1 cellular context compared by ENCODE assay signal in the genomic region with DNA sequence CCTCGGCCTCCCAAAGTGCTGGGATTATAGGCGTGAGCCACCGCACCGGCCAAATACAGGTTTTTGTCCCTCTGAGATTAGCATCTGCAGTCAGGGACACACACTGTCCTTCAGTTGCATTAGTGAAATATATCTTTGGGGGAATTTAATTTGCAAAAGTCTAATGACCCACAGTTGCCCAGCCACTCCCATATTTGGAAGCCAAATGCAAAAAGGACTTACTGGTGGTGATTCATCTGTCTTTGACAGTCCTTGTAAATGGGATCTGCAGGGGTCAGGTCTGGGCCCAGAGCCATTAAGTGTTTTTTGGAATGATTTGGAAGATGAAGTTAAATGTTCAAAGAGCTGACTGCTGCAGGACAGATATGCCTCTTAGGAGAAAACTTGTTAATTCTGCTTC.
TF ChIP-seq lines count a peak whose summit lies in the region.

No MANE protein-coding gene starts in this region.

TF ChIP-seq in SK-N-SH, 30 proteins besides CTCF, POLR2A, EP300 and RAD21:
- TF ChIP-seq JUND (IDR thresholded peaks at IDR 0.05), result peak; percentile 45; the same call in 1 of the 2 replicates
- no peak for TF ChIP-seq MEF2A (IDR thresholded peaks at IDR 0.05; ENCODE audit: borderline replicate concordance, low read depth)
- peak; percentile 18 for TF ChIP-seq CHD2 (IDR thresholded peaks at IDR 0.05; ENCODE audit: low read length, partially characterized antibody)
- peak; percentile 58; the same call in 1 of the 2 replicates for TF ChIP-seq FOSL2 (IDR thresholded peaks at IDR 0.05; ENCODE audit: borderline replicate concordance, low read depth)
- TF ChIP-seq TCF12 (IDR thresholded peaks at IDR 0.05), result peak; percentile 58; the same call in 1 of the 2 replicates
- TF ChIP-seq RFX5 (IDR thresholded peaks at IDR 0.05; ENCODE audit: low read length), result no peak
- TF ChIP-seq SIN3A (IDR thresholded peaks at IDR 0.05; ENCODE audit: borderline replicate concordance, low read depth, low read length), result 0 out of 2 replicates have a peak, but pooled peaks have one; percentile 36
- TF ChIP-seq RXRA (IDR thresholded peaks at IDR 0.05; ENCODE audit: borderline replicate concordance, low read depth), result peak; percentile 34; the same call in 1 of the 2 replicates
- TF ChIP-seq, protein P1, sequence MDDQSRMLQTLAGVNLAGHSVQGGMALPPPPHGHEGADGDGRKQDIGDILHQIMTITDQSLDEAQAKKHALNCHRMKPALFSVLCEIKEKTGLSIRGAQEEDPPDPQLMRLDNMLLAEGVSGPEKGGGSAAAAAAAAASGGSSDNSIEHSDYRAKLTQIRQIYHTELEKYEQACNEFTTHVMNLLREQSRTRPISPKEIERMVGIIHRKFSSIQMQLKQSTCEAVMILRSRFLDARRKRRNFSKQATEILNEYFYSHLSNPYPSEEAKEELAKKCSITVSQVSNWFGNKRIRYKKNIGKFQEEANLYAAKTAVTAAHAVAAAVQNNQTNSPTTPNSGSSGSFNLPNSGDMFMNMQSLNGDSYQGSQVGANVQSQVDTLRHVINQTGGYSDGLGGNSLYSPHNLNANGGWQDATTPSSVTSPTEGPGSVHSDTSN (IDR thresholded peaks at IDR 0.05), result peak; percentile 76
- TF ChIP-seq, protein P2, sequence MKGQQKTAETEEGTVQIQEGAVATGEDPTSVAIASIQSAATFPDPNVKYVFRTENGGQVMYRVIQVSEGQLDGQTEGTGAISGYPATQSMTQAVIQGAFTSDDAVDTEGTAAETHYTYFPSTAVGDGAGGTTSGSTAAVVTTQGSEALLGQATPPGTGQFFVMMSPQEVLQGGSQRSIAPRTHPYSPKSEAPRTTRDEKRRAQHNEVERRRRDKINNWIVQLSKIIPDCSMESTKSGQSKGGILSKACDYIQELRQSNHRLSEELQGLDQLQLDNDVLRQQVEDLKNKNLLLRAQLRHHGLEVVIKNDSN (IDR thresholded peaks at IDR 0.05; ENCODE audit: borderline replicate concordance, low read depth), result no peak
- TF ChIP-seq MXI1 (IDR thresholded peaks at IDR 0.05; ENCODE audit: low read depth, low read length), result no peak; the same call in 1 of the 2 replicates
- peak; percentile 24; the same call in 1 of the 2 replicates for TF ChIP-seq RCOR1 (IDR thresholded peaks at IDR 0.05; ENCODE audit: low read length)
- TF ChIP-seq, protein P3, sequence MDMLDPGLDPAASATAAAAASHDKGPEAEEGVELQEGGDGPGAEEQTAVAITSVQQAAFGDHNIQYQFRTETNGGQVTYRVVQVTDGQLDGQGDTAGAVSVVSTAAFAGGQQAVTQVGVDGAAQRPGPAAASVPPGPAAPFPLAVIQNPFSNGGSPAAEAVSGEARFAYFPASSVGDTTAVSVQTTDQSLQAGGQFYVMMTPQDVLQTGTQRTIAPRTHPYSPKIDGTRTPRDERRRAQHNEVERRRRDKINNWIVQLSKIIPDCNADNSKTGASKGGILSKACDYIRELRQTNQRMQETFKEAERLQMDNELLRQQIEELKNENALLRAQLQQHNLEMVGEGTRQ (IDR thresholded peaks at IDR 0.05; ENCODE audit: borderline replicate concordance, low read depth, low read length), result no peak
- TF ChIP-seq, protein P4, sequence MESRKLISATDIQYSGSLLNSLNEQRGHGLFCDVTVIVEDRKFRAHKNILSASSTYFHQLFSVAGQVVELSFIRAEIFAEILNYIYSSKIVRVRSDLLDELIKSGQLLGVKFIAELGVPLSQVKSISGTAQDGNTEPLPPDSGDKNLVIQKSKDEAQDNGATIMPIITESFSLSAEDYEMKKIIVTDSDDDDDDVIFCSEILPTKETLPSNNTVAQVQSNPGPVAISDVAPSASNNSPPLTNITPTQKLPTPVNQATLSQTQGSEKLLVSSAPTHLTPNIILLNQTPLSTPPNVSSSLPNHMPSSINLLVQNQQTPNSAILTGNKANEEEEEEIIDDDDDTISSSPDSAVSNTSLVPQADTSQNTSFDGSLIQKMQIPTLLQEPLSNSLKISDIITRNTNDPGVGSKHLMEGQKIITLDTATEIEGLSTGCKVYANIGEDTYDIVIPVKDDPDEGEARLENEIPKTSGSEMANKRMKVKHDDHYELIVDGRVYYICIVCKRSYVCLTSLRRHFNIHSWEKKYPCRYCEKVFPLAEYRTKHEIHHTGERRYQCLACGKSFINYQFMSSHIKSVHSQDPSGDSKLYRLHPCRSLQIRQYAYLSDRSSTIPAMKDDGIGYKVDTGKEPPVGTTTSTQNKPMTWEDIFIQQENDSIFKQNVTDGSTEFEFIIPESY (IDR thresholded peaks at IDR 0.05; ENCODE audit: borderline replicate concordance, low read depth), result no peak
- TF ChIP-seq NFIC (IDR thresholded peaks at IDR 0.05; ENCODE audit: borderline replicate concordance), result peak; percentile 43; the same call in 1 of the 2 replicates
- peak; percentile 77 for TF ChIP-seq GATA2 (CRISPR knock-in tag; IDR thresholded peaks at IDR 0.05)
- no peak for TF ChIP-seq YY1 (IDR thresholded peaks at IDR 0.05; ENCODE audit: low read depth)
